In the genomic region with DNA sequence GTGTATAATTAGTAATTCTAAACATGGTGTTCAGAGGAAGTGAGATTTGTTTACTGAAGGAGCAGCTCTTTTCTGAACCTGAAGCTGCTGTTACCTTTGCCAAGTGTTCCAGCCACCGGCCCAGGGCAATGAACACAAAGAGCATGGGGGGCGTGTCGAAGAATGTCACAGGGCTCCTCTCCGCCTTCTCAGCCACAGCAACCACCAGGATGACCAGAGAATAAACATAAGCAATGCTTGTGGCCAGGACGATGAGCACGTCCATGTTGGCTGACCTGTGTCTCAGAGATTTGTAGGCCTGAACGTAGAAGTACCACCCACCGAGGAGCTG, we compare ENCODE assay signal across 22 cellular contexts. TPM values are rescaled to one million over a fixed set of nuclear protein-coding genes. Genes with fewer than 3 reads are reported as not detected.
DNase-seq lines count a peak whose midpoint lies in the region; ATAC-seq and TF ChIP-seq lines count a peak whose summit lies in the region.
"Had no signal": no experiment of that assay in that cellular context is flagged by ENCODE, and none has a peak within 500 bp of the region (broad histone marks: within the 10 kb centered on the region; RNA-seq: fewer than 3 reads in every experiment).

No MANE protein-coding gene starts in this region.

- H3K4me1 ChIP-seq in duodenal mucosa (ENCODE audit: control insufficient read depth in 1 of 2, insufficient read depth in 2 of 2, low read length in 2 of 2) (peaks cover 59 to 74% of the 10 kb centered on the region in 2 donors), stomach (peaks cover 0 to 34% (median 7%) of the 10 kb centered on the region in 4 donors), body of pancreas (no peaks in the 10 kb centered on the region), HAP-1 (no peaks in the 10 kb centered on the region)
- H3K4me1 ChIP-seq: A549, tibial nerve had no signal

- no peak for TF ChIP-seq EP300 in stomach (IDR thresholded peaks at IDR 0.05)

- H3K9me3 ChIP-seq in duodenal mucosa (ENCODE audit: control insufficient read depth in 1 of 2, low read length in 2 of 2) (no peaks in the 10 kb centered on the region), stomach (no peaks in the 10 kb centered on the region), body of pancreas (no peaks in the 10 kb centered on the region), HAP-1 (no peaks in the 10 kb centered on the region)
- H3K9me3 ChIP-seq: A549; BLaER1 treated with 17β-estradiol and CSF1 and Interleukin-3, amounts not matched to agents 10 nM and 100 nM; tibial nerve had no signal

- peaks cover 0 to 6% of the 10 kb centered on the region in 2 donors for H3K36me3 ChIP-seq in duodenal mucosa (ENCODE audit: control insufficient read depth in 1 of 2, insufficient read depth in 2 of 2, low read length in 2 of 2)
- peaks cover 0 to 42% (median 2%) of the 10 kb centered on the region in 4 donors for H3K36me3 ChIP-seq in stomach
- no peaks in the 10 kb centered on the region for H3K36me3 ChIP-seq in body of pancreas (replicated peaks in 1 of 2; ENCODE audit: insufficient read depth in 1 of 2, low read depth in 2 of 2)
- H3K36me3 ChIP-seq in HAP-1 (replicated peaks), result no peaks in the 10 kb centered on the region
- H3K36me3 ChIP-seq: BLaER1 treated with 17β-estradiol and CSF1 and Interleukin-3, amounts not matched to agents 10 nM and 100 nM; brain microvascular endothelial cell had no signal

- no peak for TF ChIP-seq CTCF in stomach (IDR thresholded peaks at IDR 0.05)
- no peak for TF ChIP-seq CTCF in body of pancreas (IDR thresholded peaks at IDR 0.05)

- H3K27ac ChIP-seq in duodenal mucosa (ENCODE audit: low read depth, low read length) (peak overlapping the region; percentile 60), stomach (peak overlapping the region in 4 of 5 donors; percentile 3 to 66 (median 48)), body of pancreas (no peak overlapping the region)
- H3K27ac ChIP-seq: A549; BLaER1 treated with 17β-estradiol and CSF1 and Interleukin-3, amounts not matched to agents 10 nM and 100 nM; brain microvascular endothelial cell; tibial nerve had no signal

- DNase-seq in NCI-H748 (lab: John Stamatoyannopoulos, UW; ENCODE audit: unreplicated experiment) (peak; percentile 74), NCI-H748 treated with DMSO at 0.1 percent for 48 hours (lab: John Stamatoyannopoulos, UW) (no peak), LoVo (ENCODE audit: low spot score) (peak; percentile 43), stomach (peak; percentile 76), body of pancreas (no peak), HAP-1 (ENCODE audit: low spot score in 2 of 2) (no peak), amygdala (lab: John Stamatoyannopoulos, UW) (no peak)
- DNase-seq: activated naive CD8-positive, alpha-beta T cell treated with anti-CD3 and anti-CD28 coated beads, Interleukin-2, amount 10 ng/mL, durations not matched to agents 7 days and 5 days; brain microvascular endothelial cell; DMS79 treated with DMSO at 0.1 percent for 48 hours; foreskin fibroblast; H9; Kasumi-1; kidney glomerular epithelial cell; NCI-H1105 treated with DMSO at 0.1 percent for 48 hours; NCI-H446; stimulated activated CD4-positive, alpha-beta T cell treated with anti-CD3 and anti-CD28 coated beads, Interleukin-15, amount 100 ng/mL, for 24 hours; stimulated activated naive CD4-positive, alpha-beta T cell had no signal

- intact Hi-C loops in stomach (cut with DNase I; ENCODE audit: low total_unique reads), result no loop called here
- intact Hi-C loops in body of pancreas (cut with DNase I), result no loop called here

- TF ChIP-seq POLR2A in stomach (IDR thresholded peaks at IDR 0.05) (no peak), body of pancreas (IDR thresholded peaks at IDR 0.05) (no peak)

- 29 to 58% (median 35%) methylated on average over 8 of the region's 8 CpGs for WGBS in stomach, 5 donors
- 84 to 91% methylated on average over 8 of the region's 8 CpGs for WGBS in body of pancreas, 2 donors

- H3K4me3 ChIP-seq in duodenal mucosa (ENCODE audit: low read depth in 1 of 2, low read length in 2 of 2), result no peak overlapping the region
- no peak overlapping the region for H3K4me3 ChIP-seq in stomach
- no peak overlapping the region for H3K4me3 ChIP-seq in body of pancreas
- H3K4me3 ChIP-seq in HAP-1, result no peak overlapping the region
- H3K4me3 ChIP-seq: A549; BLaER1 treated with 17β-estradiol and CSF1 and Interleukin-3, amounts not matched to agents 10 nM and 100 nM; tibial nerve had no signal

- in situ Hi-C loops in HAP-1 (cut with MboI; ENCODE audit: low sequenced_read_pairs), result no loop called here

- H3K27me3 ChIP-seq in duodenal mucosa (ENCODE audit: control insufficient read depth in 1 of 2, insufficient read depth in 2 of 2, low read length in 2 of 2) (no peaks in the 10 kb centered on the region), stomach (no peaks in the 10 kb centered on the region), body of pancreas (no peaks in the 10 kb centered on the region), HAP-1 (ENCODE audit: low read depth) (no peaks in the 10 kb centered on the region)
- H3K27me3 ChIP-seq: BLaER1 treated with 17β-estradiol and CSF1 and Interleukin-3, amounts not matched to agents 10 nM and 100 nM; brain microvascular endothelial cell; tibial nerve had no signal

- no peak for ATAC-seq in body of pancreas
- ATAC-seq: A549 had no signal

- H3K9ac ChIP-seq in duodenal mucosa (ENCODE audit: low read depth in 1 of 2, low read length in 2 of 2), result peak overlapping the region; percentile 27 to 41
- H3K9ac ChIP-seq: BLaER1 treated with 17β-estradiol and CSF1 and Interleukin-3, amounts not matched to agents 10 nM and 100 nM had no signal

RNA-seq across cellular contexts. Expression of a gene that starts 53.1 kb away (rescaled TPM):
- total RNA-seq in stomach (10 to 100 TPM in 2 of 5 donors, 1 to 10 TPM in 3; 1.2 to 21.0 (median 8.4) TPM), body of pancreas (1 to 10 TPM; 5.7 to 6.9 TPM)
- 1 to 10 TPM in 1 of 3 donors, under 1 TPM in 2; 0.62 to 1.5 (median 0.98) TPM for polyA plus RNA-seq in stomach

RNA-seq across cellular contexts. Expression of a gene that starts 54.0 kb away (rescaled TPM):
- 10 to 100 TPM in 3 of 5 donors, 1 to 10 TPM in 2; 2.9 to 37.4 (median 21.9) TPM for total RNA-seq in stomach
- 1 to 10 TPM; 1.4 to 2.7 (median 2.3) TPM for polyA plus RNA-seq in stomach
- total RNA-seq in body of pancreas, result 10 to 100 TPM in 1 of 2 donors, 1 to 10 TPM in 1; 9.2 to 16.1 TPM

Comparison
In these comparisons a context has a peak if more than half of its experiments do, and no peak if none do; other contexts are left out.
1. DNase-seq: peak in NCI-H748 (single experiment), LoVo (single experiment) and stomach (single experiment); none in NCI-H748 treated with DMSO at 0.1 percent for 48 hours (single experiment), body of pancreas (0 of 4), HAP-1 (0 of 2) and amygdala (0 of 56).
2. H3K27ac ChIP-seq: peak in duodenal mucosa (single experiment) and stomach (4 of 5); none in body of pancreas (0 of 4).